1 cellular context compared by ENCODE assay signal in the genomic region with DNA sequence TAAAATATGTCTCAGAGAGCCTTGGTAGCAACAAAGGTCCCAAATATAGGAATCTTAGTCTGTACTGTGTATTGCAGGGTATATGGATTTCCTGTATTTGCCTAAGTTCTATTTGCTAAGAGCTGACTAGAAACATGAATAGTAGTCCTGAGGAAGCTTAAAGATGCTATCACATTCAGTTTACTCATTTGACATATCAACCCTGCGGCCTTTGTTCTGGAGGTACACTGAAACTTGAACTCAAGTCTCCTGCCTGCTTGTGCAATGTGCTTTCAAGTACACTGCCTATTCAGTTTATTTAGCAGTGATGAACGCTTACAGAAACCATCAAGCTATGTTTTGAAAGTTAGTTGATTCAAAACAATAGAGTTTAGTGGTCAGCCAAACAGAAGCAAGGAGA.
TF ChIP-seq lines count a peak whose summit lies in the region.

No MANE protein-coding gene starts in this region.

TF ChIP-seq in HepG2, 621 proteins besides CTCF, POLR2A, EP300 and RAD21 (continued from another document and continues in another):
- TF ChIP-seq ARID5B (CRISPR knock-in tag; IDR thresholded peaks at IDR 0.05) (peak; percentile 98), THRA (CRISPR knock-in tag; IDR thresholded peaks at IDR 0.05; ENCODE audit: borderline replicate concordance) (peak; percentile 69; the same call in 1 of the 2 replicates), ZFP1 (CRISPR knock-in tag; IDR thresholded peaks at IDR 0.05) (0 out of 2 replicates have a peak, but pooled peaks have one; percentile 43), MXI1 (IDR thresholded peaks at IDR 0.05; ENCODE audit: borderline replicate concordance, low read depth, low read length) (no peak), ZNF629 (CRISPR knock-in tag; conservative IDR thresholded peaks at IDR 0.05) (no peak), MED1 (CRISPR knock-in tag; IDR thresholded peaks at IDR 0.05) (peak; percentile 86), ZNF614 (CRISPR knock-in tag; IDR thresholded peaks at IDR 0.05; ENCODE audit: borderline replicate concordance) (peak; percentile 79), ZNF331 (CRISPR knock-in tag; IDR thresholded peaks at IDR 0.05) (peak; percentile 75; the same call in 1 of the 2 replicates), ZNF431 (CRISPR knock-in tag; IDR thresholded peaks at IDR 0.05; ENCODE audit: borderline replicate concordance, low read depth) (no peak), ZBTB40 (IDR thresholded peaks at IDR 0.05) (no peak), ZBTB40 (CRISPR knock-in tag; IDR thresholded peaks at IDR 0.05) (no peak), SNAPC4 (CRISPR knock-in tag; IDR thresholded peaks at IDR 0.05) (0 out of 2 replicates have a peak, but pooled peaks have one; percentile 55), MLLT10 (CRISPR knock-in tag; IDR thresholded peaks at IDR 0.05) (no peak), ZNF232 (CRISPR knock-in tag; IDR thresholded peaks at IDR 0.05; ENCODE audit: borderline replicate concordance) (no peak), GATA4 (IDR thresholded peaks at IDR 0.05; ENCODE audit: borderline replicate concordance, low read depth) (no peak), ADNP (CRISPR knock-in tag; IDR thresholded peaks at IDR 0.05) (no peak), SRF (IDR thresholded peaks at IDR 0.05; ENCODE audit: low read depth, low read length) (peak; percentile 63), YEATS2 (CRISPR knock-in tag; IDR thresholded peaks at IDR 0.05; ENCODE audit: borderline replicate concordance) (peak; percentile 22; the same call in 1 of the 2 replicates), PRMT3 (CRISPR knock-in tag; IDR thresholded peaks at IDR 0.05; ENCODE audit: borderline replicate concordance, low read depth) (0 out of 2 replicates have a peak, but pooled peaks have one; percentile 34), RELA (CRISPR knock-in tag; IDR thresholded peaks at IDR 0.05) (no peak), MTA3 (CRISPR knock-in tag; IDR thresholded peaks at IDR 0.05) (no peak), ZNF281 (CRISPR knock-in tag; IDR thresholded peaks at IDR 0.05; ENCODE audit: borderline replicate concordance) (peak; percentile 29; the same call in 1 of the 2 replicates), NCOR1 (IDR thresholded peaks at IDR 0.05; ENCODE audit: borderline replicate concordance, low read length) (peak; percentile 78; the same call in 1 of the 2 replicates), SKI (IDR thresholded peaks at IDR 0.05; ENCODE audit: partially characterized antibody) (peak; percentile 69), IRX3 (CRISPR knock-in tag; IDR thresholded peaks at IDR 0.05; ENCODE audit: borderline replicate concordance, low read depth) (no peak), MXD4 (CRISPR knock-in tag; IDR thresholded peaks at IDR 0.05) (peak; percentile 51; the same call in 1 of the 2 replicates)
- TF ChIP-seq, protein P1, sequence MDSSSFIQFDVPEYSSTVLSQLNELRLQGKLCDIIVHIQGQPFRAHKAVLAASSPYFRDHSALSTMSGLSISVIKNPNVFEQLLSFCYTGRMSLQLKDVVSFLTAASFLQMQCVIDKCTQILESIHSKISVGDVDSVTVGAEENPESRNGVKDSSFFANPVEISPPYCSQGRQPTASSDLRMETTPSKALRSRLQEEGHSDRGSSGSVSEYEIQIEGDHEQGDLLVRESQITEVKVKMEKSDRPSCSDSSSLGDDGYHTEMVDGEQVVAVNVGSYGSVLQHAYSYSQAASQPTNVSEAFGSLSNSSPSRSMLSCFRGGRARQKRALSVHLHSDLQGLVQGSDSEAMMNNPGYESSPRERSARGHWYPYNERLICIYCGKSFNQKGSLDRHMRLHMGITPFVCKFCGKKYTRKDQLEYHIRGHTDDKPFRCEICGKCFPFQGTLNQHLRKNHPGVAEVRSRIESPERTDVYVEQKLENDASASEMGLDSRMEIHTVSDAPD (CRISPR knock-in tag; IDR thresholded peaks at IDR 0.05), result no peak
